In genomic region chr13:90947976-90948375, GRCh38 we compare ENCODE assay signal across 21 cellular contexts.
"Had no signal": no experiment of that assay in that cellular context is flagged by ENCODE, and none has a peak within 500 bp of the region (broad histone marks: within the 10 kb centered on the region; RNA-seq: fewer than 3 reads in every experiment).

No MANE protein-coding gene starts in this region.

- DNase-seq: effector CD4-positive, alpha-beta T cell; endodermal cell; gastrocnemius medialis; glutamatergic neuron; mammary epithelial cell; mucosa of descending colon; naive thymus-derived CD8-positive, alpha-beta T cell; right cardiac atrium; small intestine; stimulated activated CD4-positive, alpha-beta T cell treated with anti-CD3 and anti-CD28 coated beads, Interleukin-12 subunit alpha, Interleukin-12 subunit beta, amount 100 ng/mL, for 4 hours; stimulated activated naive CD4-positive, alpha-beta T cell; stomach; substantia nigra; transverse colon had no signal

- H3K9me3 ChIP-seq: gastrocnemius medialis, mucosa of descending colon, neutrophil, thoracic aorta, transverse colon had no signal

- ATAC-seq: esophagus mucosa; gastrocnemius medialis; left lobe of liver; mucosa of descending colon; naive thymus-derived CD8-positive, alpha-beta T cell; right cardiac atrium had no signal

- H3K4me1 ChIP-seq: gastrocnemius medialis, stomach, transverse colon had no signal

- H3K27ac ChIP-seq: coronary artery, gastrocnemius medialis, neutrophil, stomach, thoracic aorta, transverse colon had no signal

- FAIRE-seq: endothelial cell of umbilical vein, keratinocyte, small intestine had no signal

- H3K4me3 ChIP-seq: coronary artery, gastrocnemius medialis, mucosa of descending colon, stomach, thoracic aorta, transverse colon had no signal

- H3K36me3 ChIP-seq: gastrocnemius medialis, neutrophil, stomach, thoracic aorta, transverse colon had no signal

- H3K27me3 ChIP-seq: gastrocnemius medialis, neutrophil, stomach, transverse colon had no signal
